ENCODE assay signal across 18 cellular contexts in genomic region chr5:127863161-127863560, GRCh38.
DNase-seq lines count a peak whose midpoint lies in the region; ATAC-seq and TF ChIP-seq lines count a peak whose summit lies in the region.
"Had no signal": no experiment of that assay in that cellular context is flagged by ENCODE, and none has a peak within 500 bp of the region (broad histone marks: within the 10 kb centered on the region; RNA-seq: fewer than 3 reads in every experiment).

No MANE protein-coding gene starts in this region.

- intact Hi-C loops in PC-3 (cut with micrococcal nuclease), result loop anchor here (1.0 to 2.0 kb wide), 3 partner anchors 9 to 50 kb away; no protein-coding TSS in a partner anchor
- intact Hi-C loops in transverse colon (cut with DNase I; ENCODE audit: low total_unique reads), result no loop called here

- no peak overlapping the region for H3K4me3 ChIP-seq in PC-3 (ENCODE audit: low read length)
- H3K4me3 ChIP-seq in duodenal mucosa (ENCODE audit: low read depth in 1 of 2, low read length in 2 of 2), result no peak overlapping the region
- no peak overlapping the region for H3K4me3 ChIP-seq in transverse colon
- H3K4me3 ChIP-seq: GM12878, GM23338 had no signal

- CTCF ChIA-PET in PC-3 (lab: Charles Lee), result interaction anchor here (0.6 kb wide), 3 partner anchors 13 to 307 kb away, joined by 3 to 5 read pairs (median 3); no protein-coding TSS in a partner anchor

- H3F3A ChIP-seq in PC-3 (ENCODE audit: low read length, unreplicated experiment), result no peaks in the 10 kb centered on the region

- peaks cover 6% of the 10 kb centered on the region for H3K9me3 Mint-ChIP-seq in progenitor cell of endocrine pancreas (ENCODE audit: low read depth)
- H3K9me3 Mint-ChIP-seq: GM23338 had no signal

- in situ Hi-C loops in transverse colon (cut with MboI; ENCODE audit: low pct_ligation_motif_present in 1 of 4, low pct_unique_long_range_greater_than_20kb in 1 of 4, low sequenced_read_pairs in 3 of 4), result loop anchor here in 1 of 4 donors (25.0 kb wide), 1 partner anchor 301 kb away; no protein-coding TSS in a partner anchor

- no peak for TF ChIP-seq EP300 in transverse colon (IDR thresholded peaks at IDR 0.05; ENCODE audit: low read depth)

- no peak overlapping the region for H3K4me3 Mint-ChIP-seq in progenitor cell of endocrine pancreas (ENCODE audit: low read depth)
- H3K4me3 Mint-ChIP-seq: CD14-positive monocyte, GM23338 had no signal

- H3K9me2 ChIP-seq in PC-3 (replicated peaks; ENCODE audit: low read length), result no peaks in the 10 kb centered on the region

- H3K27ac ChIP-seq in PC-3 (ENCODE audit: low read length) (peak overlapping the region; percentile 68), duodenal mucosa (ENCODE audit: low read depth, low read length) (peak overlapping the region; percentile 22), transverse colon (peak overlapping the region in 3 of 4 donors; percentile 24 to 46 (median 42))

- H3K36me3 Mint-ChIP-seq in progenitor cell of endocrine pancreas (ENCODE audit: insufficient read depth), result peaks cover 1% of the 10 kb centered on the region
- H3K36me3 Mint-ChIP-seq: CD14-positive monocyte had no signal

- peak; percentile 48 for ATAC-seq in PC-3
- ATAC-seq: GM12878, GM23338 had no signal

- H3K36me3 ChIP-seq in PC-3 (ENCODE audit: low read depth, low read length), result no peaks in the 10 kb centered on the region
- H3K36me3 ChIP-seq in duodenal mucosa (ENCODE audit: control insufficient read depth in 1 of 2, insufficient read depth in 2 of 2, low read length in 2 of 2), result no peaks in the 10 kb centered on the region
- H3K36me3 ChIP-seq in transverse colon, result no peaks in the 10 kb centered on the region

- DNase-seq in ELR (ENCODE audit: low read depth) (peak; percentile 43), PC-3 (peak; percentile 66), transverse colon (no peak), progenitor cell of endocrine pancreas (ENCODE audit: low spot score, unreplicated experiment) (no peak), HuH-7.5 (ENCODE audit: low spot score) (no peak)
- DNase-seq in NK-92 treated with Interleukin-12 subunit alpha and Interleukin-12 subunit beta, amount 100 ng/mL, for 24 hours (lab: John Stamatoyannopoulos, UW), result no peak
- DNase-seq: ACHN, DMS79 treated with DMSO at 0.1 percent for 48 hours, GDM1, KBM-7, NCI-H1417 treated with DMSO at 0.1 percent for 48 hours, NCI-H2029, NCI-H345, NCI-H526 had no signal

- peak overlapping the region; percentile 38 for H3K4me2 ChIP-seq in PC-3 (ENCODE audit: low read length)
- H3K4me2 ChIP-seq: GM23338 had no signal

- no peaks in the 10 kb centered on the region for H3K9me3 ChIP-seq in PC-3 (ENCODE audit: low read length)
- H3K9me3 ChIP-seq in duodenal mucosa (ENCODE audit: control insufficient read depth in 1 of 2, low read length in 2 of 2), result no peaks in the 10 kb centered on the region
- no peaks in the 10 kb centered on the region for H3K9me3 ChIP-seq in transverse colon

- H3K4me1 Mint-ChIP-seq in progenitor cell of endocrine pancreas (ENCODE audit: low read depth), result peaks cover 7% of the 10 kb centered on the region
- H3K4me1 Mint-ChIP-seq: GM23338 had no signal

- H2AFZ ChIP-seq in PC-3 (ENCODE audit: low read length), result no peak overlapping the region
- H2AFZ ChIP-seq: GM23338 had no signal

- H3K4me1 ChIP-seq in PC-3 (ENCODE audit: insufficient read depth, low read length) (peaks cover 18% of the 10 kb centered on the region), duodenal mucosa (ENCODE audit: control insufficient read depth in 1 of 2, insufficient read depth in 2 of 2, low read length in 2 of 2) (peaks cover 35 to 43% of the 10 kb centered on the region in 2 donors), transverse colon (peaks cover 0 to 60% (median 9%) of the 10 kb centered on the region in 4 donors)

- no peaks in the 10 kb centered on the region for H4K20me1 ChIP-seq in PC-3 (ENCODE audit: low read length)

- H3K27me3 Mint-ChIP-seq in progenitor cell of endocrine pancreas, result no peaks in the 10 kb centered on the region

- H3K9ac ChIP-seq in PC-3 (ENCODE audit: low read length) (no peak overlapping the region), duodenal mucosa (ENCODE audit: low read depth in 1 of 2, low read length in 2 of 2) (no peak overlapping the region)

- TF ChIP-seq POLR2A in transverse colon (IDR thresholded peaks at IDR 0.05), result no peak

- H3K79me2 ChIP-seq in PC-3 (ENCODE audit: low read length), result no peaks in the 10 kb centered on the region

- H3K27me3 ChIP-seq in PC-3 (ENCODE audit: low read length), result no peaks in the 10 kb centered on the region
- H3K27me3 ChIP-seq in duodenal mucosa (ENCODE audit: control insufficient read depth in 1 of 2, insufficient read depth in 2 of 2, low read length in 2 of 2), result no peaks in the 10 kb centered on the region
- H3K27me3 ChIP-seq in transverse colon, result no peaks in the 10 kb centered on the region

- POLR2A ChIA-PET in PC-3 (lab: Charles Lee; ENCODE audit: unreplicated experiment), result no interaction called here

- TF ChIP-seq CTCF in PC-3 (conservative IDR thresholded peaks at IDR 0.05; ENCODE audit: low read depth, low read length) (no peak), transverse colon (IDR thresholded peaks at IDR 0.05) (no peak), progenitor cell of endocrine pancreas (IDR thresholded peaks at IDR 0.05; ENCODE audit: unreplicated experiment) (no peak)

- no peak overlapping the region for H3K27ac Mint-ChIP-seq in progenitor cell of endocrine pancreas
- H3K27ac Mint-ChIP-seq: CD14-positive monocyte, GM23338 had no signal

- BruUV-seq in PC-3 (replicated peaks; lab: Mats Ljungman, UMichigan), result no TSS peak

Comparison
In these comparisons a context has a peak if more than half of its experiments do, and no peak if none do; other contexts are left out.
1. DNase-seq: peak in ELR (single experiment) and PC-3 (single experiment); none in transverse colon (single experiment), progenitor cell of endocrine pancreas (single experiment), NK-92 treated with Interleukin-12 subunit alpha and Interleukin-12 subunit beta, amount 100 ng/mL, for 24 hours (single experiment) and HuH-7.5 (single experiment).
2. Peak in every context shown above with its lines, with median percentiles within 50 percentile points of each other: H3K27ac ChIP-seq.